Comparison of ENCODE assay signal across 8 cellular contexts in the genomic region with DNA sequence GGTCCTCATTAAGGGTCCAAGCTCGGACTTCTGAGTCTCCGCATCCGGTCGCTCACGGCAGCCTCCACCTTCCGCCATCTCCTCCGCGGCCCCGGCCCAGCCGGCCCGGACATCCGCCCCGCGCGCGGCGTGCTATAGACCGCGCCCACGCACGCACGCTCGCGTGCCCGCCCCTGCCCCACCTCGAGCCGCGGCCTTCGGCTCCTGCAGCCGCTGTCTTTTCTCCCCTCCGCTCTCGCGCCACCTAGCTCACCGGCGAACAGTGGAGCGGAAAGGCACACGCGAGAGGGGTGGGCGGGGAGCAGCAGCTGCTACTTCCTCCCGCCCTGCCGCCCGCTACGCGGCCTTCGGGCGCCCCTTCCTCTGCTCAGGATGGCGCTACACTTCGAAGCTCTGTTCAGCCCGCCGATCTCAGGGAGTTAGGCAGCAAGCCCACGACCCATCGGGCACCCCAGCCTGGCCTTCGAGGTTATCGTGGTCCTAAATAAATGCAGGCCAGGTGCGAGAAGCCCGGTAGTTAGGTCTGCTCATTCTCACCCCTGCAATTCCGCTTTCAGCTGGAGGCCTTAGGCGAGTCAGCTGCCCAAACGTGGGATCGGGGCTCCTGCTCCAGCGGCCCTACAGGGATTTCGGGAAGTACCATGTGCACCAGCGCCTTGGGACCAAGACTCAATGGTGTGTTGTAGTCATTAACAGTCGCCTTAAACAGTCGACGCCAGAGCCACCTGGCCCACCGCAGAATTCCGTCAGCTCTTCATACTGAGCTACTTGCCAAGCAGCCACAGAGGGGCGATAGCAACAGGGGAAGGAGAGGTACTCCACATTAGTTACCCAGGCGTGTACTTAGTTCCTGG. TPM values are rescaled to one million over a fixed set of nuclear protein-coding genes. Genes with fewer than 3 reads are reported as not detected.
A peak's percentile ranks its signal among the peaks of the same experiment; 100 is the strongest.
DNase-seq lines count a peak whose midpoint lies in the region; TF ChIP-seq lines count a peak whose summit lies in the region.

A gene with protein sequence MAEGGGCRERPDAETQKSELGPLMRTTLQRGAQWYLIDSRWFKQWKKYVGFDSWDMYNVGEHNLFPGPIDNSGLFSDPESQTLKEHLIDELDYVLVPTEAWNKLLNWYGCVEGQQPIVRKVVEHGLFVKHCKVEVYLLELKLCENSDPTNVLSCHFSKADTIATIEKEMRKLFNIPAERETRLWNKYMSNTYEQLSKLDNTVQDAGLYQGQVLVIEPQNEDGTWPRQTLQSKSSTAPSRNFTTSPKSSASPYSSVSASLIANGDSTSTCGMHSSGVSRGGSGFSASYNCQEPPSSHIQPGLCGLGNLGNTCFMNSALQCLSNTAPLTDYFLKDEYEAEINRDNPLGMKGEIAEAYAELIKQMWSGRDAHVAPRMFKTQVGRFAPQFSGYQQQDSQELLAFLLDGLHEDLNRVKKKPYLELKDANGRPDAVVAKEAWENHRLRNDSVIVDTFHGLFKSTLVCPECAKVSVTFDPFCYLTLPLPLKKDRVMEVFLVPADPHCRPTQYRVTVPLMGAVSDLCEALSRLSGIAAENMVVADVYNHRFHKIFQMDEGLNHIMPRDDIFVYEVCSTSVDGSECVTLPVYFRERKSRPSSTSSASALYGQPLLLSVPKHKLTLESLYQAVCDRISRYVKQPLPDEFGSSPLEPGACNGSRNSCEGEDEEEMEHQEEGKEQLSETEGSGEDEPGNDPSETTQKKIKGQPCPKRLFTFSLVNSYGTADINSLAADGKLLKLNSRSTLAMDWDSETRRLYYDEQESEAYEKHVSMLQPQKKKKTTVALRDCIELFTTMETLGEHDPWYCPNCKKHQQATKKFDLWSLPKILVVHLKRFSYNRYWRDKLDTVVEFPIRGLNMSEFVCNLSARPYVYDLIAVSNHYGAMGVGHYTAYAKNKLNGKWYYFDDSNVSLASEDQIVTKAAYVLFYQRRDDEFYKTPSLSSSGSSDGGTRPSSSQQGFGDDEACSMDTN (minus strand): TSS at position 107 of the 854 bp plus-strand sequence. CDS start 29 bp downstream, at position 78.

- peak; percentile 69 for TF ChIP-seq CTCF in GM20000 (IDR thresholded peaks at IDR 0.05; ENCODE audit: extremely low read depth, missing control alignments)

- DNase-seq in COLO668 (lab: John Stamatoyannopoulos, UW; ENCODE audit: unreplicated experiment) = peak; percentile 95
- peak; percentile 95 for DNase-seq in GM20000 (ENCODE audit: low spot score)
- peak; percentile 87 for DNase-seq in HT-29 (ENCODE audit: low spot score)
- peak; percentile 27 for DNase-seq in NK-92 (lab: John Stamatoyannopoulos, UW; ENCODE audit: unreplicated experiment)
- peak; percentile 75 to 86 for DNase-seq in activated CD8-positive, alpha-beta memory T cell treated with anti-CD3 and anti-CD28 coated beads for 1 hour (ENCODE audit: extremely low read depth in 1 of 2, low read depth in 1 of 2)
- DNase-seq in effector CD8-positive, alpha-beta T cell (lab: John Stamatoyannopoulos, UW) = peak; percentile 75
- peak; percentile 91 to 95 for DNase-seq in lung microvascular endothelial cell (ENCODE audit: low read depth in 2 of 2)
- DNase-seq in stimulated activated CD4-positive, alpha-beta T cell treated with anti-CD3 and anti-CD28 coated beads, TNF-alpha, amount 100 ng/mL, for 48 hours (ENCODE audit: low read depth in 3 of 3) = peak; percentile 86 to 92 (median 92)

RNA-seq across cellular contexts. Expression of the gene that starts here (rescaled TPM):
- 8.0 and 14.7 TPM in 2 replicates for total RNA-seq in HT-29 (2014; rRNA removed; shearing (Covaris generic))
- 17.7 and 23.2 TPM in 2 replicates for total RNA-seq in lung microvascular endothelial cell

Comparison
In these comparisons a context has a peak if more than half of its experiments do, and no peak if none do; other contexts are left out.
1. Peak in every context shown above with its lines: DNase-seq.
2. DNase-seq: peak in every context shown above with its lines; median percentile 95 in COLO668; 95 in GM20000; 93 in lung microvascular endothelial cell; 92 in stimulated activated CD4-positive, alpha-beta T cell treated with anti-CD3 and anti-CD28 coated beads, TNF-alpha, amount 100 ng/mL, for 48 hours; 87 in HT-29; 80 in activated CD8-positive, alpha-beta memory T cell treated with anti-CD3 and anti-CD28 coated beads for 1 hour; 75 in effector CD8-positive, alpha-beta T cell; 27 in NK-92.